Comparison of ENCODE assay signal across 8 cellular contexts in genomic region chr11:73242291-73243092, GRCh38. TPM values are rescaled to one million over a fixed set of nuclear protein-coding genes. Genes with fewer than 3 reads are reported as not detected.
DNase-seq lines count a peak whose midpoint lies in the region; ATAC-seq and TF ChIP-seq lines count a peak whose summit lies in the region.

No MANE protein-coding gene starts in this region.

- H3K27me3 Mint-ChIP-seq in endothelial cell (ENCODE audit: unreplicated experiment), result peaks cover 2% of the 10 kb centered on the region
- H3K27me3 Mint-ChIP-seq in mesothelial cell of epicardium (ENCODE audit: low read depth), result no peaks in the 10 kb centered on the region

- ATAC-seq in HG03354 (IDR thresholded peaks at IDR 0.05; ENCODE audit: poor library complexity, severe bottlenecking, unreplicated experiment) (peak; percentile 82), GM21360 (IDR thresholded peaks at IDR 0.05; ENCODE audit: unreplicated experiment) (no peak)

- peaks cover 8% of the 10 kb centered on the region for H3K4me1 Mint-ChIP-seq in endothelial cell (ENCODE audit: unreplicated experiment)
- peaks cover 7% of the 10 kb centered on the region for H3K4me1 Mint-ChIP-seq in mesothelial cell of epicardium

- H3K9me3 Mint-ChIP-seq in endothelial cell (ENCODE audit: unreplicated experiment), result no peaks in the 10 kb centered on the region
- no peaks in the 10 kb centered on the region for H3K9me3 Mint-ChIP-seq in mesothelial cell of epicardium

- DNase-seq in NCI-H774 (lab: John Stamatoyannopoulos, UW) (peak; percentile 70), endothelial cell (ENCODE audit: low spot score) (peak; percentile 87), mesothelial cell of epicardium (ENCODE audit: low spot score in 2 of 2, unreplicated experiment in 2 of 2) (peak; percentile 53 to 90)
- peak; percentile 33 to 44 for DNase-seq in activated CD8-positive, alpha-beta memory T cell treated with anti-CD3 and anti-CD28 coated beads for 4 hours (ENCODE audit: low read depth in 2 of 2)
- DNase-seq in stimulated activated CD8-positive, alpha-beta memory T cell treated with anti-CD3 and anti-CD28 coated beads, Interleukin-15, amount 100 ng/mL, for 24 hours (ENCODE audit: low read depth), result peak; percentile 54

- no peaks in the 10 kb centered on the region for H3K36me3 Mint-ChIP-seq in endothelial cell (ENCODE audit: low read depth, unreplicated experiment)
- no peaks in the 10 kb centered on the region for H3K36me3 Mint-ChIP-seq in mesothelial cell of epicardium

- H3K4me3 Mint-ChIP-seq in endothelial cell (ENCODE audit: unreplicated experiment), result peak overlapping the region; percentile 19
- H3K4me3 Mint-ChIP-seq in mesothelial cell of epicardium, result peak overlapping the region; percentile 45

- H3K27ac Mint-ChIP-seq in endothelial cell (ENCODE audit: unreplicated experiment), result peak overlapping the region; percentile 37
- H3K27ac Mint-ChIP-seq in mesothelial cell of epicardium, result peak overlapping the region; percentile 63

- TF ChIP-seq CTCF in GM12873 (IDR thresholded peaks at IDR 0.05; ENCODE audit: insufficient read depth, low read depth, low read length, missing control alignments) (peak; percentile 90), endothelial cell (IDR thresholded peaks at IDR 0.05; ENCODE audit: unreplicated experiment) (peak; percentile 92), mesothelial cell of epicardium (IDR thresholded peaks at IDR 0.05; ENCODE audit: unreplicated experiment) (peak; percentile 91)

RNA-seq across cellular contexts. Expression of gene P2RY2, which starts 24.4 kb away (rescaled TPM):
- 0.10 TPM for total RNA-seq in endothelial cell (ENCODE audit: unreplicated experiment)
- 4.0 to 4.5 TPM (median 4.5 TPM) in 3 replicates for total RNA-seq in mesothelial cell of epicardium

RNA-seq across cellular contexts. Expression of gene P2RY6, which starts 29.6 kb away (rescaled TPM):
- total RNA-seq in endothelial cell (ENCODE audit: unreplicated experiment) (0.74 TPM), mesothelial cell of epicardium (0.36 to 0.51 TPM (median 0.45 TPM) in 3 replicates)
